ENCODE assay signal across 8 cellular contexts in genomic region chr4:56435001-56435747, GRCh38. TPM values are rescaled to one million over a fixed set of nuclear protein-coding genes. Genes with fewer than 3 reads are reported as not detected.
A peak's percentile ranks its signal among the peaks of the same experiment; 100 is the strongest.
DNase-seq lines count a peak whose midpoint lies in the region; ATAC-seq and TF ChIP-seq lines count a peak whose summit lies in the region.

PPAT (minus strand) TSS chr4:56435615; CDS start chr4:56435477, 138 bp downstream.

- peak within 1 kb of the TSS; percentile 93 for H3K4me2 ChIP-seq in PC-3 (ENCODE audit: low read length)

- H3K9me2 ChIP-seq in PC-3 (replicated peaks; ENCODE audit: low read length) = no peaks in the 10 kb centered on the region

- no TSS peak for BruUV-seq in PC-3 (replicated peaks; lab: Mats Ljungman, UMichigan)

- H3K4me3 ChIP-seq in PC-3 (ENCODE audit: low read length) (peak within 1 kb of the TSS; percentile 79), epithelial cell of esophagus (ENCODE audit: low read length) (peak within 1 kb of the TSS; percentile 95), mucosa of rectum (ENCODE audit: low read length in 2 of 2) (peak within 1 kb of the TSS; percentile 79 to 85)

- H3K9ac ChIP-seq in PC-3 (ENCODE audit: low read length) (peak within 1 kb of the TSS; percentile 98), mucosa of rectum (ENCODE audit: low read depth in 1 of 2, low read length in 2 of 2) (peak within 1 kb of the TSS; percentile 60 to 75)

- H3K4me1 ChIP-seq in PC-3 (ENCODE audit: insufficient read depth, low read length) (peaks cover 34% of the 10 kb centered on the region), mucosa of rectum (ENCODE audit: control insufficient read depth in 2 of 2, insufficient read depth in 2 of 2, low read length in 2 of 2) (peaks cover 5 to 9% of the 10 kb centered on the region in 2 donors)

- H2AFZ ChIP-seq in PC-3 (ENCODE audit: low read length) = peak within 1 kb of the TSS; percentile 87

- TF ChIP-seq CTCF in PC-3 (conservative IDR thresholded peaks at IDR 0.05; ENCODE audit: low read depth, low read length) (no peak), epithelial cell of esophagus (IDR thresholded peaks at IDR 0.05; ENCODE audit: insufficient read depth, low read depth, low read length, missing control alignments) (peak; percentile 4)

- H3K79me2 ChIP-seq in PC-3 (ENCODE audit: low read length) = peaks cover 92% of the 10 kb centered on the region

- DNase-seq in DMS 273 treated with DMSO at 0.1 percent for 48 hours (lab: John Stamatoyannopoulos, UW) = peak; percentile 86
- DNase-seq in HuH-7.5 (ENCODE audit: low spot score) = peak; percentile 82
- peak; percentile 99 for DNase-seq in PC-3
- DNase-seq in activated T-cell treated with anti-CD3 and anti-CD28 coated beads for 48 hours (ENCODE audit: low read depth) = peak; percentile 97
- DNase-seq in epithelial cell of esophagus (ENCODE audit: low read depth) = peak; percentile 100
- peak; percentile 97 for DNase-seq in stimulated activated CD8-positive, alpha-beta memory T cell treated with anti-CD3 and anti-CD28 coated beads, Interleukin-7, amount 100 ng/mL, for 24 hours (ENCODE audit: low read depth)

- no peaks in the 10 kb centered on the region for H3K27me3 ChIP-seq in PC-3 (ENCODE audit: low read length)
- H3K27me3 ChIP-seq in mucosa of rectum (ENCODE audit: control insufficient read depth in 2 of 2, insufficient read depth in 2 of 2, low read length in 2 of 2) = no peaks in the 10 kb centered on the region

- POLR2A ChIA-PET in PC-3 (lab: Charles Lee; ENCODE audit: unreplicated experiment) = interaction anchor here (0.6 to 2.1 kb wide), 8 partner anchors 9 to 323 kb away, joined by 3 to 22 read pairs (median 4); partner anchors contain the start of gene AASDH

- no peaks in the 10 kb centered on the region for H3K9me3 ChIP-seq in PC-3 (ENCODE audit: low read length)
- H3K9me3 ChIP-seq in mucosa of rectum (ENCODE audit: control insufficient read depth in 2 of 2, low read length in 2 of 2) = no peaks in the 10 kb centered on the region

- intact Hi-C loops in PC-3 (cut with micrococcal nuclease) = loop anchor here (2.0 to 10.0 kb wide), 4 partner anchors 48 to 542 kb away; partner anchors contain the start of genes AASDH, NOA1, POLR2B and REST

- peaks cover 12% of the 10 kb centered on the region; the same call in 1 of the 2 replicates for H3K36me3 ChIP-seq in PC-3 (ENCODE audit: low read depth, low read length)
- H3K36me3 ChIP-seq in mucosa of rectum (ENCODE audit: control insufficient read depth in 2 of 2, insufficient read depth in 2 of 2, low read length in 2 of 2) = no peaks in the 10 kb centered on the region

- CTCF ChIA-PET in PC-3 (lab: Charles Lee) = interaction anchor here (0.8 to 1.0 kb wide), 2 partner anchors 9 to 10 kb away, joined by 3 to 5 read pairs; no protein-coding TSS in a partner anchor

- H3K27ac ChIP-seq in PC-3 (ENCODE audit: low read length) (peak within 1 kb of the TSS; percentile 80), mucosa of rectum (ENCODE audit: low read depth in 2 of 2, low read length in 2 of 2) (peak within 1 kb of the TSS; percentile 94 to 99)

- H3F3A ChIP-seq in PC-3 (ENCODE audit: low read length, unreplicated experiment) = no peaks in the 10 kb centered on the region

- peaks cover 64% of the 10 kb centered on the region for H4K20me1 ChIP-seq in PC-3 (ENCODE audit: low read length)

- ATAC-seq in GM21515 (IDR thresholded peaks at IDR 0.05; ENCODE audit: unreplicated experiment) (peak; percentile 73), PC-3 (peak; percentile 78)

RNA-seq across cellular contexts. Expression of gene PPAT, which starts in this region (rescaled TPM):
- total RNA-seq in PC-3 (2014; rRNA removed) = 31.7 and 35.9 TPM in 2 replicates

Comparison
In these comparisons a context has a peak if more than half of its experiments do, and no peak if none do; other contexts are left out.
1. Peak in every context shown above with its lines: DNase-seq, ATAC-seq, H3K4me3 ChIP-seq and H3K27ac ChIP-seq.